ENCODE assay signal across 8 cellular contexts in the genomic region with DNA sequence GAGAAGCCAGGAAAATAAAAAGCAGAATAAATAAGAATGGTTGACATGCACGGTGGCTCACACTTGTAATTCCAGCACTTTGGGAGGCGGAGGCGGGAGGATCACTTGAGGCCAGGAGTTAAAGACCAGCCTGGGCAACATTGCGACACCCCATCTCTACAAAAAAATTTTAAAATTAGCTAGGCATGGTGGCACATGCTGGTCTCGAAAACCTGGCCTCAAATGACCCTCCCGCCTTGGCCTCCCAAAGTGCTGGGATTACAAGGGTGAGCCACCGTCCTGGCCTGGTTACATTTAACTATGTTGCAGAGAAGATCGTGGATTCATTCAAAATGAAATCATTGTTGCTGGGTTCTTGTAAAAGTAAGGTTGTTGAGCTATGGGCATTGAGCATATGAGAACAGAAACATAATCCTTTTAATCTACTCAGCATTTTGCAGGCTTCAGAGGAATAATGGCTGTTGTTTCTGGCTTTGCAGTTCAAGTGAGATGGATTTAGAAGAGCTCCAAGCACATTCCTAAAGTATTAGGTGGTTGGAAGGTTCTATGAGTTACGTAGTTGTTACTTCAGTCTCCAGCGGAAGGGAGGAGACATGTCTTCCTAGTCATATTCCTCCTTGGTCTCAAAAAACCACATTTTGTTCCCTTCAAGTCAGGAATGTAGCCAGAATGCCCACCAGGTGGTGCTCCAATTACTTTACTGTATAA. TPM values are rescaled to one million over a fixed set of nuclear protein-coding genes. Genes with fewer than 3 reads are reported as not detected.
DNase-seq lines count a peak whose midpoint lies in the region; ATAC-seq and TF ChIP-seq lines count a peak whose summit lies in the region.

No MANE protein-coding gene starts in this region.

- H3K27ac ChIP-seq in foreskin keratinocyte, result no peak overlapping the region

- no peaks in the 10 kb centered on the region for H3K27me3 ChIP-seq in foreskin keratinocyte

- TF ChIP-seq CTCF in foreskin keratinocyte (conservative IDR thresholded peaks at IDR 0.05), result peak; percentile 95

- ATAC-seq in Right ventricle myocardium inferior (peak; percentile 75), foreskin keratinocyte (peak; percentile 100), HG03460 (IDR thresholded peaks at IDR 0.05; ENCODE audit: unreplicated experiment) (no peak)

- no peak for DNase-seq in Right ventricle myocardium inferior (ENCODE audit: missing footprints)
- DNase-seq in cardiac septum (ENCODE audit: low spot score), result no peak
- DNase-seq in NCI-H1105 treated with DMSO at 0.1 percent for 48 hours (lab: John Stamatoyannopoulos, UW), result peak; percentile 10
- DNase-seq in activated CD4-positive, alpha-beta T cell treated with anti-CD3 and anti-CD28 coated beads, Interleukin-2, amount 50 U/mL, for 48 hours, result peak; percentile 25 to 54
- DNase-seq in foreskin keratinocyte, result peak; percentile 94 to 98
- DNase-seq in pulmonary artery endothelial cell (ENCODE audit: low read depth, low spot score), result peak; percentile 74
- DNase-seq in anterior cingulate cortex (lab: John Stamatoyannopoulos, UW), result no peak

- intact Hi-C loops in Right ventricle myocardium inferior (cut with DNase I) (no loop called here), cardiac septum (cut with DNase I) (loop anchor here (5.0 kb wide), 1 partner anchor 50 kb away; the partner anchor contains the start of gene PRIM2)

- peaks cover 11% of the 10 kb centered on the region for H3K4me1 ChIP-seq in foreskin keratinocyte

RNA-seq across cellular contexts. Expression of gene RAB23, which starts 45.6 kb away (rescaled TPM):
- total RNA-seq in Right ventricle myocardium inferior (12.0 TPM), cardiac septum (19.5 TPM), foreskin keratinocyte (17.2 and 18.2 TPM in 2 replicates), pulmonary artery endothelial cell (16.5 and 16.8 TPM in 2 replicates)
- 6.9 and 9.3 TPM in 2 replicates for polyA plus RNA-seq in foreskin keratinocyte

RNA-seq across cellular contexts. Expression of gene PRIM2, which starts 49.7 kb away (rescaled TPM):
- total RNA-seq in Right ventricle myocardium inferior (4.2 TPM), cardiac septum (3.7 TPM), foreskin keratinocyte (26.8 and 27.4 TPM in 2 replicates), pulmonary artery endothelial cell (22.0 and 37.0 TPM in 2 replicates)
- 13.8 and 17.4 TPM in 2 replicates for polyA plus RNA-seq in foreskin keratinocyte

Comparison
In these comparisons a context has a peak if more than half of its experiments do, and no peak if none do; other contexts are left out.
1. DNase-seq: peak in NCI-H1105 treated with DMSO at 0.1 percent for 48 hours (single experiment), activated CD4-positive, alpha-beta T cell treated with anti-CD3 and anti-CD28 coated beads, Interleukin-2, amount 50 U/mL, for 48 hours (2 of 2), foreskin keratinocyte (2 of 2) and pulmonary artery endothelial cell (single experiment); none in Right ventricle myocardium inferior (single experiment), cardiac septum (single experiment) and anterior cingulate cortex (0 of 58).